In genomic region chr17:74972973-74973328, GRCh38 we compare ENCODE assay signal across 9 cellular contexts. TPM values are rescaled to one million over a fixed set of nuclear protein-coding genes. Genes with fewer than 3 reads are reported as not detected.
DNase-seq lines count a peak whose midpoint lies in the region; ATAC-seq and TF ChIP-seq lines count a peak whose summit lies in the region.
"Had no signal": no experiment of that assay in that cellular context is flagged by ENCODE, and none has a peak within 500 bp of the region (broad histone marks: within the 10 kb centered on the region; RNA-seq: fewer than 3 reads in every experiment).

No MANE protein-coding gene starts in this region.

- peaks cover 0 to 17% of the 10 kb centered on the region in 2 donors for H3K4me1 ChIP-seq in left lung
- H3K4me1 ChIP-seq in suprapubic skin = peaks cover 30% of the 10 kb centered on the region

- no peaks in the 10 kb centered on the region for H3K9me3 Mint-ChIP-seq in activated naive CD8-positive, alpha-beta T cell treated with anti-CD3 and anti-CD28 coated beads for 36 hours
- H3K9me3 Mint-ChIP-seq: activated naive CD4-positive, alpha-beta T cell treated with anti-CD3 and anti-CD28 coated beads, Interleukin-2, amount 50 U/mL, for 72 hours had no signal

- intact Hi-C loops in left lung (cut with DNase I) = no loop called here

- H3K27me3 ChIP-seq in left lung = peaks cover 7 to 55% of the 10 kb centered on the region in 2 donors
- peaks cover 38% of the 10 kb centered on the region for H3K27me3 ChIP-seq in suprapubic skin

- peaks cover 21% of the 10 kb centered on the region for H3K27me3 Mint-ChIP-seq in activated naive CD8-positive, alpha-beta T cell treated with anti-CD3 and anti-CD28 coated beads for 36 hours

- no peak for TF ChIP-seq EP300 in suprapubic skin (IDR thresholded peaks at IDR 0.05)

- WGBS in suprapubic skin = 20% methylated on average over 17 of the region's 17 CpGs

- peak overlapping the region; percentile 84 for H3K4me3 Mint-ChIP-seq in activated naive CD8-positive, alpha-beta T cell treated with anti-CD3 and anti-CD28 coated beads for 36 hours

- H3K36me3 Mint-ChIP-seq in activated naive CD8-positive, alpha-beta T cell treated with anti-CD3 and anti-CD28 coated beads for 36 hours = no peaks in the 10 kb centered on the region
- H3K36me3 Mint-ChIP-seq: activated naive CD4-positive, alpha-beta T cell treated with anti-CD3 and anti-CD28 coated beads, Interleukin-2, amount 50 U/mL, for 72 hours had no signal

- H3K4me3 ChIP-seq in left lung = peak overlapping the region; percentile 41 to 69
- H3K4me3 ChIP-seq in suprapubic skin = peak overlapping the region; percentile 63

- peaks cover 5% of the 10 kb centered on the region for H3K4me1 Mint-ChIP-seq in activated naive CD8-positive, alpha-beta T cell treated with anti-CD3 and anti-CD28 coated beads for 36 hours

- no peak for TF ChIP-seq POLR2A in suprapubic skin (IDR thresholded peaks at IDR 0.05)

- DNase-seq in NCI-H146 treated with DMSO at 0.1 percent for 48 hours (lab: John Stamatoyannopoulos, UW; ENCODE audit: unreplicated experiment) (peak; percentile 48), NCI-H146 (lab: John Stamatoyannopoulos, UW) (no peak), left lung (no peak), suprapubic skin (ENCODE audit: low spot score in 2 of 2) (no peak), 8988T (no peak), medulla oblongata (ENCODE audit: extremely low spot score) (no peak)
- DNase-seq in activated naive CD8-positive, alpha-beta T cell treated with anti-CD3 and anti-CD28 coated beads for 36 hours = no peak

- ATAC-seq in left lung = peak; percentile 4
- ATAC-seq in HG03442 (IDR thresholded peaks at IDR 0.05; ENCODE audit: unreplicated experiment) = no peak

- no peak overlapping the region for H3K27ac ChIP-seq in left lung
- H3K27ac ChIP-seq in suprapubic skin = no peak overlapping the region

- H3K36me3 ChIP-seq in left lung = no peaks in the 10 kb centered on the region
- H3K36me3 ChIP-seq in suprapubic skin = no peaks in the 10 kb centered on the region

- no peak overlapping the region for H3K27ac Mint-ChIP-seq in activated naive CD8-positive, alpha-beta T cell treated with anti-CD3 and anti-CD28 coated beads for 36 hours
- H3K27ac Mint-ChIP-seq: activated naive CD4-positive, alpha-beta T cell treated with anti-CD3 and anti-CD28 coated beads, Interleukin-2, amount 50 U/mL, for 72 hours had no signal

- no peaks in the 10 kb centered on the region for H3K9me3 ChIP-seq in left lung
- H3K9me3 ChIP-seq in suprapubic skin = no peaks in the 10 kb centered on the region

- TF ChIP-seq CTCF in left lung (IDR thresholded peaks at IDR 0.05) (no peak), suprapubic skin (IDR thresholded peaks at IDR 0.05) (no peak)

RNA-seq across cellular contexts. Expression of gene HID1, which starts 0.4 kb away (rescaled TPM):
- 1 to 10 TPM; 1.6 to 1.9 TPM for total RNA-seq in activated naive CD8-positive, alpha-beta T cell treated with anti-CD3 and anti-CD28 coated beads for 36 hours
- 10 to 100 TPM; 32.1 to 39.7 TPM for total RNA-seq in left lung
- 10 to 100 TPM in 2 of 4 donors, 1 to 10 TPM in 2; 3.4 to 13.7 (median 9.5) TPM for total RNA-seq in suprapubic skin

RNA-seq across cellular contexts. Expression of gene CDR2L, which starts 14.5 kb away (rescaled TPM):
- total RNA-seq in activated naive CD8-positive, alpha-beta T cell treated with anti-CD3 and anti-CD28 coated beads for 36 hours = 1 to 10 TPM in 1 of 2 experiments, under 1 TPM in 1; 0.74 to 1.2 TPM
- total RNA-seq in left lung (10 to 100 TPM; 22.9 to 41.2 TPM), suprapubic skin (1 to 10 TPM; 5.6 to 8.6 (median 6.9) TPM)

RNA-seq across cellular contexts. Expression of gene OTOP3, which starts 37.3 kb away (rescaled TPM):
- not detected for total RNA-seq in activated naive CD8-positive, alpha-beta T cell treated with anti-CD3 and anti-CD28 coated beads for 36 hours
- total RNA-seq in left lung = not detected
- under 1 TPM in 2 of 4 donors, not detected in 2; 0.65 to 0.98 TPM for total RNA-seq in suprapubic skin
- total RNA-seq: activated naive CD4-positive, alpha-beta T cell treated with anti-CD3 and anti-CD28 coated beads, Interleukin-2, amount 50 U/mL, for 72 hours had no signal

RNA-seq across cellular contexts. Expression of gene MRPL58, which starts 39.5 kb away (rescaled TPM):
- 10 to 100 TPM; 64.4 to 69.0 TPM for total RNA-seq in activated naive CD8-positive, alpha-beta T cell treated with anti-CD3 and anti-CD28 coated beads for 36 hours
- 10 to 100 TPM; 25.7 to 32.8 TPM for total RNA-seq in left lung
- 10 to 100 TPM; 20.2 to 68.2 (median 46.7) TPM for total RNA-seq in suprapubic skin

RNA-seq across cellular contexts. Expression of gene OTOP2, which starts 48.9 kb away (rescaled TPM):
- total RNA-seq in activated naive CD8-positive, alpha-beta T cell treated with anti-CD3 and anti-CD28 coated beads for 36 hours = not detected
- total RNA-seq in left lung (not detected), suprapubic skin (under 1 TPM in 1 of 4 donors, not detected in 3; 0.49 TPM)
- total RNA-seq: activated naive CD4-positive, alpha-beta T cell treated with anti-CD3 and anti-CD28 coated beads, Interleukin-2, amount 50 U/mL, for 72 hours had no signal
